In genomic region chr15:98555173-98555515, GRCh38 we compare ENCODE assay signal across 25 cellular contexts.
"Had no signal": no experiment of that assay in that cellular context is flagged by ENCODE, and none has a peak within 500 bp of the region (broad histone marks: within the 10 kb centered on the region; RNA-seq: fewer than 3 reads in every experiment).

No MANE protein-coding gene starts in this region.

- H3K36me3 ChIP-seq: MG63, SJCRH30 had no signal

- H3K9me3 ChIP-seq: MG63, SJCRH30 had no signal

- DNase-seq: IMR-90, Karpas-422, KG1, MG63, NCI-H1092, NCI-H1105 treated with DMSO at 0.1 percent for 48 hours, NCI-H1417 treated with DMSO at 0.1 percent for 48 hours, NCI-H146, NCI-H1694 treated with DMSO at 0.1 percent for 48 hours, NCI-H1930, NCI-H2081, NCI-H2107, NCI-H2227 treated with DMSO at 0.1 percent for 48 hours, NCI-H446, NCI-H510A, NCI-H524 treated with DMSO at 0.1 percent for 48 hours, NCI-H69, NCI-H774, PC-3, SHP77 treated with DMSO at 0.1 percent for 48 hours, SJCRH30 had no signal

- H3K4me3 ChIP-seq: MG63, SJCRH30 had no signal

- ATAC-seq: HepG2, Panc1, PC-3, Right ventricle myocardium inferior, SK-N-SH treated with all-trans-retinoic acid at 6 μM for 48 hours had no signal

- H3K4me1 ChIP-seq: SJCRH30 had no signal

- H3K27ac ChIP-seq: SJCRH30 had no signal

- H3K27me3 ChIP-seq: MG63 had no signal

- FAIRE-seq: HepG2 had no signal
